Comparison of ENCODE assay signal across 9 cellular contexts in genomic region chr16:3182608-3183444, GRCh38. TPM values are rescaled to one million over a fixed set of nuclear protein-coding genes. Genes with fewer than 3 reads are reported as not detected.
A peak's percentile ranks its signal among the peaks of the same experiment; 100 is the strongest.
DNase-seq lines count a peak whose midpoint lies in the region; ATAC-seq and TF ChIP-seq lines count a peak whose summit lies in the region.
"Had no signal": no experiment of that assay in that cellular context is flagged by ENCODE, and none has a peak within 500 bp of the region (broad histone marks: within the 10 kb centered on the region; RNA-seq: fewer than 3 reads in every experiment).

No MANE protein-coding gene starts in this region.

- no peak overlapping the region for H3K27ac ChIP-seq in prostate gland

- H3K4me1 Mint-ChIP-seq in brain: peaks cover 43% of the 10 kb centered on the region
- peaks cover 18 to 24% of the 10 kb centered on the region in 2 donors for H3K4me1 Mint-ChIP-seq in stimulated activated naive B cell treated with anti-CD40 and anti-IgM and Interleukin-4, amounts not matched to agents 10 μg/mL and 1 μg/mL and 100 μg/mL, for 72 hours

- peaks cover 0 to 14% (median 6%) of the 10 kb centered on the region in 5 experiments for H3K9me3 Mint-ChIP-seq in brain
- H3K9me3 Mint-ChIP-seq in stimulated activated naive B cell treated with anti-CD40 and anti-IgM and Interleukin-4, amounts not matched to agents 10 μg/mL and 1 μg/mL and 100 μg/mL, for 72 hours: peaks cover 2 to 5% of the 10 kb centered on the region in 2 donors

- H3K9me3 ChIP-seq in prostate gland: no peaks in the 10 kb centered on the region

- TF ChIP-seq POLR2A in prostate gland (IDR thresholded peaks at IDR 0.05): no peak

- intact Hi-C loops in prostate gland (cut with DNase I): no loop called here

- peaks cover 3% of the 10 kb centered on the region for H3K4me1 ChIP-seq in prostate gland (replicated peaks)

- DNase-seq in NCI-H510A treated with DMSO at 0.1 percent for 48 hours (lab: John Stamatoyannopoulos, UW) (peak; percentile 29), NCI-H510A (lab: John Stamatoyannopoulos, UW) (no peak), RPMI7951 (ENCODE audit: low read depth) (peak; percentile 53), islet precursor cell (peak; percentile 90), prostate gland (ENCODE audit: low spot score) (no peak)
- DNase-seq in stimulated activated naive B cell treated with anti-CD40 and anti-IgM and Interleukin-4, amounts not matched to agents 10 μg/mL and 1 μg/mL and 100 μg/mL, for 72 hours: no peak
- DNase-seq: DND-41 had no signal

- H3K27me3 ChIP-seq in prostate gland (replicated peaks; ENCODE audit: insufficient read depth): peaks cover 33% of the 10 kb centered on the region

- peak overlapping the region in 1 of 2 donors; percentile 2 for H3K4me3 ChIP-seq in prostate gland

- H3K27ac Mint-ChIP-seq in brain: no peak overlapping the region
- H3K27ac Mint-ChIP-seq in stimulated activated naive B cell treated with anti-CD40 and anti-IgM and Interleukin-4, amounts not matched to agents 10 μg/mL and 1 μg/mL and 100 μg/mL, for 72 hours: peak overlapping the region; percentile 92

- peaks cover 99% of the 10 kb centered on the region for H3K27me3 Mint-ChIP-seq in brain
- peaks cover 84 to 87% of the 10 kb centered on the region in 2 donors for H3K27me3 Mint-ChIP-seq in stimulated activated naive B cell treated with anti-CD40 and anti-IgM and Interleukin-4, amounts not matched to agents 10 μg/mL and 1 μg/mL and 100 μg/mL, for 72 hours

- no peaks in the 10 kb centered on the region for H3K36me3 Mint-ChIP-seq in brain
- peaks cover 10 to 14% of the 10 kb centered on the region in 2 donors for H3K36me3 Mint-ChIP-seq in stimulated activated naive B cell treated with anti-CD40 and anti-IgM and Interleukin-4, amounts not matched to agents 10 μg/mL and 1 μg/mL and 100 μg/mL, for 72 hours

- no peak for TF ChIP-seq CTCF in brain (conservative IDR thresholded peaks at IDR 0.05)
- peak in 1 of 4 experiments; percentile 5 for TF ChIP-seq CTCF in prostate gland (IDR thresholded peaks at IDR 0.05)

- no peaks in the 10 kb centered on the region for H3K36me3 ChIP-seq in prostate gland

- under 1% methylated on average over 58 of the region's 72 CpGs for WGBS in prostate gland

- peak; percentile 58 to 68 for ATAC-seq in stimulated activated naive B cell treated with anti-CD40 and anti-IgM and Interleukin-4, amounts not matched to agents 10 μg/mL and 1 μg/mL and 100 μg/mL, for 72 hours (replicated peaks)
- no peak for ATAC-seq in GM21381 (IDR thresholded peaks at IDR 0.05; ENCODE audit: unreplicated experiment)

- H3K4me3 Mint-ChIP-seq in brain: peak overlapping the region; percentile 82 to 88 (median 83)
- peak overlapping the region; percentile 86 to 88 for H3K4me3 Mint-ChIP-seq in stimulated activated naive B cell treated with anti-CD40 and anti-IgM and Interleukin-4, amounts not matched to agents 10 μg/mL and 1 μg/mL and 100 μg/mL, for 72 hours

RNA-seq across cellular contexts. Expression of gene OR1F1, which starts 5.2 kb away (rescaled TPM):
- total RNA-seq in RPMI7951 (2014; rRNA removed; shearing (Covaris generic)): 0.36 TPM in 1 of 2 replicates, not detected in the other
- polyA plus RNA-seq in brain (ENCODE audit: insufficient read depth, low read depth, low replicate concordance): not detected
- total RNA-seq in prostate gland: not detected

RNA-seq across cellular contexts. Expression of gene ZNF213, which starts 48.0 kb away (rescaled TPM):
- total RNA-seq in RPMI7951 (2014; rRNA removed; shearing (Covaris generic)): 1.6 and 2.0 TPM in 2 replicates
- polyA plus RNA-seq in brain (ENCODE audit: insufficient read depth, low read depth, low replicate concordance): 30.4 TPM
- 10 to 100 TPM; 18.4 to 28.1 TPM for total RNA-seq in prostate gland

RNA-seq across cellular contexts. Expression of gene ZNF200, which starts 52.1 kb away (rescaled TPM):
- 9.8 and 14.9 TPM in 2 replicates for total RNA-seq in RPMI7951 (2014; rRNA removed; shearing (Covaris generic))
- 3.5 TPM for polyA plus RNA-seq in brain (ENCODE audit: insufficient read depth, low read depth, low replicate concordance)
- total RNA-seq in prostate gland: 10 to 100 TPM in 1 of 2 donors, 1 to 10 TPM in 1; 8.2 to 18.6 TPM

Comparison
In these comparisons a context has a peak if more than half of its experiments do, and no peak if none do; other contexts are left out.
1. DNase-seq: peak in NCI-H510A treated with DMSO at 0.1 percent for 48 hours (single experiment), RPMI7951 (single experiment) and islet precursor cell (single experiment); none in NCI-H510A (single experiment), stimulated activated naive B cell treated with anti-CD40 and anti-IgM and Interleukin-4, amounts not matched to agents 10 μg/mL and 1 μg/mL and 100 μg/mL, for 72 hours (single experiment) and prostate gland (single experiment).